In the genomic region with DNA sequence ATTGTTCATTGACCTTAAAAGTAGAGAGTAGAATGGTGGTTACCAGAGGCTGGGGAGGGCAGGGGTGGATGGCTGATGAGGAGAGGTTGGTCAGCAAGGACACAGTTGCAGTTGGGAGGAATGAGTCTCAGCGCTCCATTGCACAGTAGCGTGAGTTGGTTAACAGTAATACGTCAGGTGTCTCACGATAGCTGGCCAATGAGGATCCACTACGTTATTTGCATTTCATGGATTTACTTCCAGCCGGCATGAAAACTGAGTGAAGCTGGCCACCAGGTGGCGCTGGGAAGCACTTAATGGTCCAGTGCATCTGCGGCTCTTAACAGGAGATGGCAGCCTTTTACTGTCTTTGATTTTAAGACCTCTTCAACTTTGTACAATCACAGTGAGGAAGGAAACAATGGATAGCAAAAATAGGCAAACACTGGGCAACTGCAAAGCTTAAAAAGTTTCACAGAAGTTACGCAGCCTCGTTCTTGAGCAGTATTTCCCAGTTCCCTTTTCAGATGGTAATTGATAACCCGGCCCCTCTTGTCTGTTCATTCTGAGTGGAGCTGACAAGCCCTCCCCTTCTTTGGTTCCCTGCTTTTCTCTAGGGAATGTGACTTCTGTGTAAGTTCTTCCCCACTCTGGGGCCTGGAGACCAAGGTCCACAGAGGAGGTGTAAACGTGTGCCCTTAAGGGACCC, we compare ENCODE assay signal across 8 cellular contexts. TPM values are rescaled to one million over a fixed set of nuclear protein-coding genes. Genes with fewer than 3 reads are reported as not detected.
A peak's percentile ranks its signal among the peaks of the same experiment; 100 is the strongest.
DNase-seq lines count a peak whose midpoint lies in the region; ATAC-seq and TF ChIP-seq lines count a peak whose summit lies in the region.

No MANE protein-coding gene starts in this region.

- H3K27ac ChIP-seq in heart right ventricle: peak overlapping the region in 7 of 10 donors; percentile 17 to 68 (median 55)

- intact Hi-C loops in heart right ventricle (cut with DNase I): loop anchor here (1.0 to 10.0 kb wide), 26 partner anchors 33 to 775 kb away; partner anchors contain the start of gene AKR1C3 (in 8 of the 10)

- in situ Hi-C loops in GM13976 (cut with MboI; ENCODE audit: low sequenced_read_pairs, unreplicated experiment): loop anchor here (25.0 kb wide), 2 partner anchors 538 to 763 kb away; no protein-coding TSS in a partner anchor

- DNase-seq in GM13976 (ENCODE audit: low spot score) (peak; percentile 67), NCI-H1436 treated with DMSO at 0.1 percent for 48 hours (lab: John Stamatoyannopoulos, UW) (peak; percentile 83), SW 1271 (lab: John Stamatoyannopoulos, UW) (peak; percentile 62 to 81), heart right ventricle (peak; percentile 90 to 91), putamen (ENCODE audit: low spot score) (peak; percentile 83), cortex of kidney (lab: John Stamatoyannopoulos, UW) (no peak)
- peak; percentile 64 for DNase-seq in activated naive CD8-positive, alpha-beta T cell treated with anti-CD3 and anti-CD28 coated beads, Interleukin-2, amount 50 U/mL, for 16 hours (ENCODE audit: low read depth, low spot score)

- no peaks in the 10 kb centered on the region for H3K36me3 ChIP-seq in heart right ventricle

- peaks cover 5 to 45% (median 28%) of the 10 kb centered on the region in 9 donors for H3K4me1 ChIP-seq in heart right ventricle

- H3K27me3 ChIP-seq in heart right ventricle: no peaks in the 10 kb centered on the region

- TF ChIP-seq CTCF in GM13976 (IDR thresholded peaks at IDR 0.05; ENCODE audit: borderline replicate concordance, control extremely low read depth, extremely low read depth, insufficient read depth, missing control alignments): peak; percentile 92
- TF ChIP-seq CTCF in heart right ventricle (IDR thresholded peaks at IDR 0.05): peak; percentile 96 to 100 (median 98)

- 5 to 7% methylated on average over 12 of the region's 12 CpGs for WGBS in heart right ventricle, 2 donors

- no peaks in the 10 kb centered on the region for H3K9me3 ChIP-seq in heart right ventricle

- ATAC-seq in HG02870 (IDR thresholded peaks at IDR 0.05; ENCODE audit: unreplicated experiment) (peak; percentile 74), heart right ventricle (peak; percentile 86 to 95 (median 90))

- H3K4me3 ChIP-seq in heart right ventricle: peak overlapping the region in 1 of 10 donors; percentile 3

RNA-seq across cellular contexts. Expression of gene AKR1E2, which starts 23.7 kb away (rescaled TPM):
- 1 to 10 TPM; 2.0 to 6.5 (median 4.8) TPM for total RNA-seq in heart right ventricle
- 1 to 10 TPM; 1.2 to 3.0 TPM for polyA plus RNA-seq in heart right ventricle
